8 cellular contexts compared by ENCODE assay signal in the genomic region with DNA sequence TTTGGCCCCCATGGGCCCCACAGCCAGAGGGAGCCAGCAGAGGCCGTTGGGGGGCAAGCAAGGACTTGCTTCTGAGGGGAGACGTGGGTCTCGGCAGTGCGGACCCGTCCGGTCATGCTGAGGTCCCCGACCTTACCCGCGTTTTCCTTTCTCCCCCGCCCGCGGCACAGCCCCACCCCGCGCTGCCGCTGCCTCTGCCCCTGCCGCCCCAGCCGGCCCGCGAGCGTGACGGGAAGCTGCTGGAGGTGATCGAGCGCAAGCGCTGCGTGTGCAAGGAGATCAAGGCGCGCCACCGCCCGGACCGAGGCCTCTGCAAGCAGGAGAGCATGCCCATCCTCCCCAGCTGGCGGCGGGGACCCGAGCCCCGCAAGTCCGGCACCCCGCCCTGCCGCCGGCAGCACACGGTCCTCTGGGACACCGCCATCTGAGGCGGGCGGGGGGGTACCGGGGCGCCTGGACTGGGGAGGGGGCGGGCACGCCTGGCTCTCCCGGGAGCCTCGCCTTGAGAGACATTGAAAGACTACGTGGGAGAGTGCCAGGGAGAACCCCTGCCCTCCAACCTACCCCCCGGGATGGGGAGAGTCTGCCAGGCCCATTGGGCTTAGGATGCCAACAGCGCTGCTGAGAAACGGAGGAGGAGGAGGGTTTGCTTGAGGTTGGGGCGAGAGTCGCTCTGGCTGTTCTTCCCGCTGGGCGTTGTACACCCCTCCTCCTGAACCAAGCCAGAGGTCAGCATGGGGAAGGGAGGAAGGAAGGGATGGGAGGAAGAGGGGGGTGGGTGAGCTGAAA. TPM values are rescaled to one million over a fixed set of nuclear protein-coding genes. Genes with fewer than 3 reads are reported as not detected.
DNase-seq lines count a peak whose midpoint lies in the region; ATAC-seq and TF ChIP-seq lines count a peak whose summit lies in the region.
"Had no signal": no experiment of that assay in that cellular context is flagged by ENCODE, and none has a peak within 500 bp of the region (broad histone marks: within the 10 kb centered on the region; RNA-seq: fewer than 3 reads in every experiment).

No MANE protein-coding gene starts in this region.

- no peak overlapping the region for H4K91ac ChIP-seq in IMR-90 (ENCODE audit: insufficient read depth, low read depth, low read length)

- peaks cover 14% of the 10 kb centered on the region for H3K27me3 Mint-ChIP-seq in activated CD4-positive, alpha-beta T cell treated with anti-CD3 and anti-CD28 coated beads, Interleukin-2, amount 10 ng/mL, durations not matched to agents 24 days and 14 days

- no peak overlapping the region for H3K4me3 ChIP-seq in IMR-90 (ENCODE audit: insufficient read depth, low read depth, low read length)
- no peak overlapping the region for H3K4me3 ChIP-seq in mucosa of stomach (ENCODE audit: low read length)

- in situ Hi-C loops in IMR-90 (cut with MboI; ENCODE audit: low sequenced_read_pairs), result no loop called here

- no peak overlapping the region for H4K5ac ChIP-seq in IMR-90 (ENCODE audit: low read depth, low read length)

- H3K14ac ChIP-seq in IMR-90 (replicated peaks; ENCODE audit: low read depth, low read length), result no peak overlapping the region

- H3K4me1 Mint-ChIP-seq in activated CD4-positive, alpha-beta T cell treated with anti-CD3 and anti-CD28 coated beads, Interleukin-2, amount 10 ng/mL, durations not matched to agents 24 days and 14 days, result peaks cover 8% of the 10 kb centered on the region

- H3K27ac ChIP-seq in IMR-90 (ENCODE audit: insufficient read depth, low read length), result no peak overlapping the region

- H3K4me2 ChIP-seq in IMR-90 (ENCODE audit: low read depth, low read length), result no peak overlapping the region

- TF ChIP-seq RAD21 in IMR-90 (IDR thresholded peaks at IDR 0.05; ENCODE audit: low read length), result no peak

- H3K9ac ChIP-seq in IMR-90 (ENCODE audit: low read depth, low read length) (no peak overlapping the region), mucosa of stomach (ENCODE audit: low read length) (peak overlapping the region; percentile 38)

- H2BK120ac ChIP-seq in IMR-90 (ENCODE audit: low read depth, low read length), result no peak overlapping the region

- no peak overlapping the region for H3K27ac Mint-ChIP-seq in activated CD4-positive, alpha-beta T cell treated with anti-CD3 and anti-CD28 coated beads, Interleukin-2, amount 10 ng/mL, durations not matched to agents 24 days and 14 days

- no peak overlapping the region for H3K56ac ChIP-seq in IMR-90 (ENCODE audit: extremely low read depth, insufficient read depth, low read length)

- WGBS in IMR-90 (ENCODE audit: extremely low coverage in 2 of 2, insufficient read length in 1 of 2), 2 experiments, result 20% methylated on average over 25 of the region's 56 CpGs; no CpG with 5 or more reads in 1 of the 2 experiments

- peak overlapping the region; percentile 71 for H2AFZ ChIP-seq in IMR-90 (replicated peaks; ENCODE audit: low read length, poor library complexity)

- no TSS peak for BruUV-seq in IMR-90 (replicated peaks; lab: Mats Ljungman, UMichigan)

- H2BK15ac ChIP-seq in IMR-90 (ENCODE audit: low read depth, low read length), result no peak overlapping the region

- no peak overlapping the region for H2BK5ac ChIP-seq in IMR-90 (ENCODE audit: low read depth, low read length, poor library complexity, severe bottlenecking)

- peak overlapping the region; percentile 5 for H2AK9ac ChIP-seq in IMR-90 (replicated peaks; ENCODE audit: low read depth, low read length, poor library complexity)

- dilution Hi-C loops in IMR-90 (cut with HindIII; ENCODE audit: low sequenced_read_pairs, unreplicated experiment), result no loop called here

- 0 out of 2 replicates have a peak, but pooled peaks cover 3% of the 10 kb centered on the region for H4K20me1 ChIP-seq in IMR-90 (ENCODE audit: insufficient read depth, low read length)

- H4K8ac ChIP-seq in IMR-90 (ENCODE audit: low read depth in 2 of 2, low read length in 2 of 2), result no peak overlapping the region

- intact Hi-C loops in IMR-90 (cut with micrococcal nuclease), result loop anchor here (5.0 kb wide), 1 partner anchor 54 kb away; no protein-coding TSS in a partner anchor
- intact Hi-C loops in activated CD4-positive, alpha-beta T cell treated with anti-CD3 and anti-CD28 coated beads, Interleukin-2, amount 10 ng/mL, durations not matched to agents 24 days and 14 days (cut with micrococcal nuclease), result no loop called here

- H3K18ac ChIP-seq in IMR-90 (ENCODE audit: low read depth, low read length), result no peak overlapping the region

- H3K27me3 ChIP-seq in IMR-90 (ENCODE audit: control insufficient read depth, insufficient read depth, low read length) (peaks cover 19% of the 10 kb centered on the region; the same call in 1 of the 2 replicates), mucosa of stomach (ENCODE audit: control insufficient read depth, insufficient read depth, low read length) (peaks cover 14% of the 10 kb centered on the region)

- CTCF ChIA-PET in IMR-90 (lab: Yijun Ruan, JAX), result no interaction called here

- no peak overlapping the region for H3K23ac ChIP-seq in IMR-90 (ENCODE audit: low read depth, low read length)

- H2BK20ac ChIP-seq in IMR-90 (ENCODE audit: low read depth, low read length), result no peak overlapping the region

- TF ChIP-seq POLR2A in IMR-90 (IDR thresholded peaks at IDR 0.05; ENCODE audit: low read depth, low read length), result no peak

- peak overlapping the region; percentile 77 for H3K4me3 Mint-ChIP-seq in activated CD4-positive, alpha-beta T cell treated with anti-CD3 and anti-CD28 coated beads, Interleukin-2, amount 10 ng/mL, durations not matched to agents 24 days and 14 days

- POLR2A ChIA-PET in IMR-90 (lab: Charles Lee; ENCODE audit: unreplicated experiment), result no interaction called here

- H3K4me1 ChIP-seq in IMR-90 (ENCODE audit: control insufficient read depth, insufficient read depth, low read length), result no peaks in the 10 kb centered on the region; the same call in 1 of the 2 replicates
- H3K4me1 ChIP-seq in mucosa of stomach (ENCODE audit: control insufficient read depth, insufficient read depth, low read length), result peaks cover 9% of the 10 kb centered on the region

- H3K36me3 ChIP-seq in IMR-90 (ENCODE audit: control insufficient read depth, insufficient read depth, low read length), result no peaks in the 10 kb centered on the region
- H3K36me3 ChIP-seq in mucosa of stomach (ENCODE audit: control insufficient read depth, insufficient read depth, low read length), result no peaks in the 10 kb centered on the region

- DNase-seq in IMR-90 (no peak), superior temporal gyrus (ENCODE audit: extremely low spot score) (peak; percentile 20), COR-L47 (lab: John Stamatoyannopoulos, UW) (no peak), NCI-H524 (lab: John Stamatoyannopoulos, UW) (no peak)
- peak; percentile 89 for DNase-seq in activated CD4-positive, alpha-beta T cell treated with anti-CD3 and anti-CD28 coated beads, Interleukin-2, amount 10 ng/mL, durations not matched to agents 24 days and 14 days
- peak; percentile 47 for DNase-seq in effector CD4-positive, alpha-beta T cell

- H3K9me3 ChIP-seq in IMR-90 (ENCODE audit: control insufficient read depth, insufficient read depth, low read length) (no peaks in the 10 kb centered on the region), mucosa of stomach (ENCODE audit: control insufficient read depth, low read length) (no peaks in the 10 kb centered on the region)

- H3K9me1 ChIP-seq in IMR-90 (ENCODE audit: insufficient read depth, low read length), result no peaks in the 10 kb centered on the region

- no peak for TF ChIP-seq CTCF in IMR-90 (conservative IDR thresholded peaks at IDR 0.05; ENCODE audit: low read depth, low read length)

- no peak overlapping the region for H3K4ac ChIP-seq in IMR-90 (ENCODE audit: low read depth, low read length)

- no peak overlapping the region for H2AK5ac ChIP-seq in IMR-90 (ENCODE audit: low read depth, low read length)

- no peak for ATAC-seq in IMR-90 (ENCODE audit: low read depth)

- no peaks in the 10 kb centered on the region for H3K36me3 Mint-ChIP-seq in activated CD4-positive, alpha-beta T cell treated with anti-CD3 and anti-CD28 coated beads, Interleukin-2, amount 10 ng/mL, durations not matched to agents 24 days and 14 days (ENCODE audit: low read depth)

- no peaks in the 10 kb centered on the region for H3K79me1 ChIP-seq in IMR-90 (ENCODE audit: low read depth in 1 of 2, low read length in 2 of 2)

- H3K9me3 Mint-ChIP-seq in activated CD4-positive, alpha-beta T cell treated with anti-CD3 and anti-CD28 coated beads, Interleukin-2, amount 10 ng/mL, durations not matched to agents 24 days and 14 days, result no peaks in the 10 kb centered on the region

RNA-seq across cellular contexts. Expression of a gene that starts 9.9 kb away (rescaled TPM):
- 0.18 and 0.28 TPM in 2 replicates for total RNA-seq in IMR-90 (2012; rRNA removed)
- polyA plus RNA-seq in IMR-90 (2012; rRNA removed), result 1.3 and 1.5 TPM in 2 replicates
- 0.94 and 1.1 TPM in 2 replicates for polyA plus RNA-seq in IMR-90 (2012; cell fraction: cytosol; rRNA removed)
- polyA plus RNA-seq in IMR-90 (2012; cell fraction: nucleus; rRNA removed; ENCODE audit: low replicate concordance), result 1.8 and 2.7 TPM in 2 replicates
- total RNA-seq in activated CD4-positive, alpha-beta T cell treated with anti-CD3 and anti-CD28 coated beads, Interleukin-2, amount 10 ng/mL, durations not matched to agents 24 days and 14 days, result 0.17 and 0.49 TPM in 2 replicates
- total RNA-seq: RPMI7951 had no signal

RNA-seq across cellular contexts. Expression of a gene that starts 14.7 kb away (rescaled TPM):
- total RNA-seq in IMR-90 (2012; rRNA removed), result 9.3 and 10.0 TPM in 2 replicates
- polyA plus RNA-seq in IMR-90 (2012; rRNA removed), result 29.9 and 32.4 TPM in 2 replicates
- 30.1 and 48.3 TPM in 2 replicates for polyA plus RNA-seq in IMR-90 (2012; cell fraction: cytosol; rRNA removed)
- polyA plus RNA-seq in IMR-90 (2012; cell fraction: nucleus; rRNA removed; ENCODE audit: low replicate concordance), result 39.6 and 90.8 TPM in 2 replicates
- 113 and 121 TPM in 2 replicates for total RNA-seq in activated CD4-positive, alpha-beta T cell treated with anti-CD3 and anti-CD28 coated beads, Interleukin-2, amount 10 ng/mL, durations not matched to agents 24 days and 14 days

RNA-seq across cellular contexts. Expression of a gene that starts 29.6 kb away (rescaled TPM):
- 0.54 and 1.1 TPM in 2 replicates for total RNA-seq in IMR-90 (2012; rRNA removed)
- 1.3 and 2.1 TPM in 2 replicates for polyA plus RNA-seq in IMR-90 (2012; rRNA removed)
- polyA plus RNA-seq in IMR-90 (2012; cell fraction: cytosol; rRNA removed), result 2.3 and 3.1 TPM in 2 replicates
- 8.7 and 10.3 TPM in 2 replicates for polyA plus RNA-seq in IMR-90 (2012; cell fraction: nucleus; rRNA removed; ENCODE audit: low replicate concordance)
- 2.7 and 2.9 TPM in 2 replicates for total RNA-seq in activated CD4-positive, alpha-beta T cell treated with anti-CD3 and anti-CD28 coated beads, Interleukin-2, amount 10 ng/mL, durations not matched to agents 24 days and 14 days
- total RNA-seq: RPMI7951 had no signal

RNA-seq across cellular contexts. Expression of a gene that starts 45.3 kb away (rescaled TPM):
- 3.0 and 4.2 TPM in 2 replicates for total RNA-seq in IMR-90 (2012; rRNA removed)
- polyA plus RNA-seq in IMR-90 (2012; rRNA removed), result 10.0 and 14.2 TPM in 2 replicates
- polyA plus RNA-seq in IMR-90 (2012; cell fraction: cytosol; rRNA removed), result 4.0 and 11.5 TPM in 2 replicates
- 9.6 and 20.8 TPM in 2 replicates for polyA plus RNA-seq in IMR-90 (2012; cell fraction: nucleus; rRNA removed; ENCODE audit: low replicate concordance)
- total RNA-seq in activated CD4-positive, alpha-beta T cell treated with anti-CD3 and anti-CD28 coated beads, Interleukin-2, amount 10 ng/mL, durations not matched to agents 24 days and 14 days, result 112 and 114 TPM in 2 replicates

RNA-seq across cellular contexts. Expression of a gene that starts 57.4 kb away (rescaled TPM):
- 5.6 and 7.8 TPM in 2 replicates for total RNA-seq in IMR-90 (2012; rRNA removed)
- polyA plus RNA-seq in IMR-90 (2012; rRNA removed), result 25.5 and 36.7 TPM in 2 replicates
- polyA plus RNA-seq in IMR-90 (2012; cell fraction: cytosol; rRNA removed), result 19.4 and 32.1 TPM in 2 replicates
- 103 and 138 TPM in 2 replicates for polyA plus RNA-seq in IMR-90 (2012; cell fraction: nucleus; rRNA removed; ENCODE audit: low replicate concordance)
- 52.8 and 59.9 TPM in 2 replicates for total RNA-seq in activated CD4-positive, alpha-beta T cell treated with anti-CD3 and anti-CD28 coated beads, Interleukin-2, amount 10 ng/mL, durations not matched to agents 24 days and 14 days

Comparison
In these comparisons a context has a peak if more than half of its experiments do, and no peak if none do; other contexts are left out.
1. DNase-seq: peak in activated CD4-positive, alpha-beta T cell treated with anti-CD3 and anti-CD28 coated beads, Interleukin-2, amount 10 ng/mL, durations not matched to agents 24 days and 14 days (single experiment), effector CD4-positive, alpha-beta T cell (single experiment) and superior temporal gyrus (single experiment); none in IMR-90 (single experiment), COR-L47 (single experiment) and NCI-H524 (0 of 2).
2. RNA of a gene that starts 14.7 kb away (total RNA-seq): 113 to 121 TPM in activated CD4-positive, alpha-beta T cell treated with anti-CD3 and anti-CD28 coated beads, Interleukin-2, amount 10 ng/mL, durations not matched to agents 24 days and 14 days; 9.3 to 10.0 TPM in IMR-90; every median in the first group is over 10 times any median in the second.